Comparison of ENCODE assay signal across 8 cellular contexts in the genomic region with DNA sequence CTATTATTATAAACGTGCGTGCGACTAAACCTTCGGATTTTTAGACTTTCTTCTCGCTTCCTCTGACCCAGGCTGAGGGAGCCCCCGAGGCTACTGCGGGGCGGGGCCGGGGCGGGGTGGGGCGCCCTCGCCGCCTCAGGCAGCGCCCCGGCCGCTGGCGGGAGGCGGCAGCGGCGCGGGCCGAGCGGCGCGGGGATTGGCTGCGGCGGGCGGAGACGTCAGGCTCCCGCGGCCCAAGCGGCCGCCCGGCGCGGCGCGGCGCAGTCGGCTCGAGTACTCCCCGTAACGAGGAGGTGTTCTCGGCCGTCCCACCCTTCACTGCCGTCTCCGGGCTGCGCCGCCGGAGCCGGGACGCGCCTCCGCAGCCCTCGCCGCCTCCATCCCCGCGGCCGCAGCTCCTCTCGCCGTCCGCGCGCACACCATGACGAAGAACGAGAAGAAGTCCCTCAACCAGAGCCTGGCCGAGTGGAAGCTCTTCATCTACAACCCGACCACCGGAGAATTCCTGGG. TPM values are rescaled to one million over a fixed set of nuclear protein-coding genes. Genes with fewer than 3 reads are reported as not detected.
DNase-seq lines count a peak whose midpoint lies in the region; ATAC-seq, FAIRE-seq and TF ChIP-seq lines count a peak whose summit lies in the region.

A gene (plus strand): TSS at position 263 of the 510 bp plus-strand sequence. CDS start 159 bp downstream, at position 422.

- H3K4me1 ChIP-seq in ACC112 (ENCODE audit: control insufficient read depth, insufficient read depth, low read length, unreplicated experiment) (peaks cover 7% of the 10 kb centered on the region), keratinocyte (ENCODE audit: control insufficient read depth, extremely low read depth, insufficient read depth, low read length) (peaks cover 16% of the 10 kb centered on the region)

- DNase-seq in NCI-H2196 (lab: John Stamatoyannopoulos, UW; ENCODE audit: unreplicated experiment) (peak; percentile 92), caudate nucleus (lab: John Stamatoyannopoulos, UW) (peak in 59 of 61 donors; percentile 27 to 85 (median 69)), keratinocyte (ENCODE audit: low read depth, low spot score) (no peak)
- DNase-seq in activated CD4-positive, CD25-positive, alpha-beta regulatory T cell (lab: John Stamatoyannopoulos, UW), result peak; percentile 67 to 73 (median 70)
- peak; percentile 67 to 75 (median 71) for DNase-seq in stimulated activated CD4-positive, alpha-beta T cell treated with anti-CD3 and anti-CD28 coated beads, Interleukin-12 subunit alpha, Interleukin-12 subunit beta, amount 100 ng/mL, for 48 hours (ENCODE audit: low read depth in 2 of 3, low spot score in 1 of 3)

- H3K27me3 ChIP-seq in ACC112 (ENCODE audit: insufficient read depth, low read length) (no peaks in the 10 kb centered on the region), keratinocyte (ENCODE audit: control insufficient read depth, extremely low read depth, insufficient read depth, low read length) (no peaks in the 10 kb centered on the region)

- H4K20me1 ChIP-seq in keratinocyte (ENCODE audit: control insufficient read depth, extremely low read depth, insufficient read depth, low read length), result peaks cover 4% of the 10 kb centered on the region

- FAIRE-seq in keratinocyte (lab: Jason Lieb, UNC), result no peak

- ATAC-seq in GM18861 (IDR thresholded peaks at IDR 0.05; ENCODE audit: unreplicated experiment) (peak; percentile 78), HG03066 (IDR thresholded peaks at IDR 0.05; ENCODE audit: low read depth, unreplicated experiment) (peak; percentile 63)

- no peak for TF ChIP-seq CTCF in keratinocyte (optimal IDR thresholded peaks at IDR 0.05 in 1 of 3, IDR thresholded peaks at IDR 0.05 in 1 of 3, conservative IDR thresholded peaks at IDR 0.05 in 1 of 3; ENCODE audit: extremely low read depth in 1 of 3, insufficient read depth in 2 of 3, low read length in 3 of 3)

- peaks cover 41% of the 10 kb centered on the region for H3K79me2 ChIP-seq in ACC112 (ENCODE audit: control insufficient read depth, insufficient read depth, low read length, unreplicated experiment)
- peaks cover 49% of the 10 kb centered on the region for H3K79me2 ChIP-seq in keratinocyte (ENCODE audit: control insufficient read depth, insufficient read depth, low read length)

- H3K4me2 ChIP-seq in keratinocyte (ENCODE audit: control insufficient read depth, extremely low read depth, insufficient read depth, low read depth, low read length), result peak within 1 kb of the TSS; percentile 100

- no peaks in the 10 kb centered on the region for H3K36me3 ChIP-seq in ACC112 (ENCODE audit: insufficient read depth, low read length)
- H3K36me3 ChIP-seq in keratinocyte (ENCODE audit: control insufficient read depth in 2 of 2, extremely low read depth in 1 of 2, insufficient read depth in 2 of 2, low read length in 2 of 2), result peaks cover 0 to 4% of the 10 kb centered on the region in 2 experiments

- no peaks in the 10 kb centered on the region for H3K9me1 ChIP-seq in keratinocyte (ENCODE audit: control insufficient read depth, extremely low read depth, insufficient read depth, low read length)

- H3K4me3 ChIP-seq in ACC112 (ENCODE audit: low read depth, low read length) (peak within 1 kb of the TSS; percentile 99), keratinocyte (ENCODE audit: control insufficient read depth in 2 of 3, extremely low read depth in 1 of 3, insufficient read depth in 2 of 3, low read depth in 1 of 3, low read length in 3 of 3) (peak within 1 kb of the TSS; percentile 67 to 97 (median 97))

- dilution Hi-C loops in keratinocyte (cut with MboI; ENCODE audit: extremely low pct_ligation_motif_present, low sequenced_read_pairs), result no loop called here

- H3K9ac ChIP-seq in keratinocyte (ENCODE audit: control insufficient read depth, extremely low read depth, insufficient read depth, low read length), result peak within 1 kb of the TSS; percentile 94

- H2AFZ ChIP-seq in ACC112 (ENCODE audit: low read length, unreplicated experiment) (peak within 1 kb of the TSS; percentile 98), keratinocyte (ENCODE audit: control insufficient read depth, low read length) (peak within 1 kb of the TSS; percentile 82)

- H3K27ac ChIP-seq in ACC112 (ENCODE audit: low read depth, low read length) (peak within 1 kb of the TSS; percentile 99), caudate nucleus (ENCODE audit: low read depth, low read length) (peak within 1 kb of the TSS; percentile 88), keratinocyte (ENCODE audit: control insufficient read depth, insufficient read depth, low read length) (peak within 1 kb of the TSS; percentile 91)

- no peaks in the 10 kb centered on the region for H3K9me3 ChIP-seq in keratinocyte (ENCODE audit: control insufficient read depth, low read depth, low read length)

RNA-seq across cellular contexts. Expression of the gene that starts here (rescaled TPM):
- polyA plus RNA-seq in keratinocyte, result 231 to 345 TPM (median 308 TPM) in 3 replicates
- 171 TPM for polyA plus RNA-seq in keratinocyte (2011; ENCODE audit: low read depth)
- polyA plus RNA-seq in keratinocyte (2011; cell fraction: cytosol; rRNA removed), result 226 and 445 TPM in 2 replicates
- 446 and 608 TPM in 2 replicates for polyA plus RNA-seq in keratinocyte (2011; cell fraction: nucleus; rRNA removed)
- 221 and 278 TPM in 2 replicates for polyA plus RNA-seq in keratinocyte (2012; ENCODE audit: low replicate concordance)
- polyA minus RNA-seq in keratinocyte, result 67.4 to 328 TPM (median 134 TPM) in 3 replicates
- 123 TPM for polyA minus RNA-seq in keratinocyte (2011; cell fraction: cytosol; rRNA and poly(A)+ RNA removed)
- polyA minus RNA-seq in keratinocyte (2011; cell fraction: nucleus; rRNA and poly(A)+ RNA removed), result 89.8 and 171 TPM in 2 replicates
